1 cellular context compared by ENCODE assay signal in genomic region chr6:131852200-131852599, GRCh38.
TF ChIP-seq lines count a peak whose summit lies in the region.

No MANE protein-coding gene starts in this region.

TF ChIP-seq in HepG2, 621 proteins besides CTCF, POLR2A, EP300 and RAD21 (continued from another document):
- TF ChIP-seq, protein P1, sequence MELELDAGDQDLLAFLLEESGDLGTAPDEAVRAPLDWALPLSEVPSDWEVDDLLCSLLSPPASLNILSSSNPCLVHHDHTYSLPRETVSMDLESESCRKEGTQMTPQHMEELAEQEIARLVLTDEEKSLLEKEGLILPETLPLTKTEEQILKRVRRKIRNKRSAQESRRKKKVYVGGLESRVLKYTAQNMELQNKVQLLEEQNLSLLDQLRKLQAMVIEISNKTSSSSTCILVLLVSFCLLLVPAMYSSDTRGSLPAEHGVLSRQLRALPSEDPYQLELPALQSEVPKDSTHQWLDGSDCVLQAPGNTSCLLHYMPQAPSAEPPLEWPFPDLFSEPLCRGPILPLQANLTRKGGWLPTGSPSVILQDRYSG (CRISPR knock-in tag; IDR thresholded peaks at IDR 0.05): no peak
- no peak for TF ChIP-seq NFE2L2 (IDR thresholded peaks at IDR 0.05; ENCODE audit: low read length)
- TF ChIP-seq ZNF333 (CRISPR knock-in tag; IDR thresholded peaks at IDR 0.05; ENCODE audit: borderline replicate concordance): no peak
- no peak for TF ChIP-seq HMGA1 (CRISPR knock-in tag; conservative IDR thresholded peaks at IDR 0.05)
- no peak for TF ChIP-seq EHMT2 (IDR thresholded peaks at IDR 0.05; ENCODE audit: borderline replicate concordance, low read depth, low read length)
- no peak for TF ChIP-seq TOPORS (CRISPR knock-in tag; IDR thresholded peaks at IDR 0.05)
- TF ChIP-seq ESRRA (CRISPR knock-in tag; IDR thresholded peaks at IDR 0.05; ENCODE audit: low read depth): no peak
- no peak for TF ChIP-seq ZNF550 (CRISPR knock-in tag; IDR thresholded peaks at IDR 0.05; ENCODE audit: borderline replicate concordance)
- TF ChIP-seq ZMAT3 (CRISPR knock-in tag; conservative IDR thresholded peaks at IDR 0.05): no peak
- TF ChIP-seq ISX (CRISPR knock-in tag; conservative IDR thresholded peaks at IDR 0.05): no peak
- TF ChIP-seq, protein P2, sequence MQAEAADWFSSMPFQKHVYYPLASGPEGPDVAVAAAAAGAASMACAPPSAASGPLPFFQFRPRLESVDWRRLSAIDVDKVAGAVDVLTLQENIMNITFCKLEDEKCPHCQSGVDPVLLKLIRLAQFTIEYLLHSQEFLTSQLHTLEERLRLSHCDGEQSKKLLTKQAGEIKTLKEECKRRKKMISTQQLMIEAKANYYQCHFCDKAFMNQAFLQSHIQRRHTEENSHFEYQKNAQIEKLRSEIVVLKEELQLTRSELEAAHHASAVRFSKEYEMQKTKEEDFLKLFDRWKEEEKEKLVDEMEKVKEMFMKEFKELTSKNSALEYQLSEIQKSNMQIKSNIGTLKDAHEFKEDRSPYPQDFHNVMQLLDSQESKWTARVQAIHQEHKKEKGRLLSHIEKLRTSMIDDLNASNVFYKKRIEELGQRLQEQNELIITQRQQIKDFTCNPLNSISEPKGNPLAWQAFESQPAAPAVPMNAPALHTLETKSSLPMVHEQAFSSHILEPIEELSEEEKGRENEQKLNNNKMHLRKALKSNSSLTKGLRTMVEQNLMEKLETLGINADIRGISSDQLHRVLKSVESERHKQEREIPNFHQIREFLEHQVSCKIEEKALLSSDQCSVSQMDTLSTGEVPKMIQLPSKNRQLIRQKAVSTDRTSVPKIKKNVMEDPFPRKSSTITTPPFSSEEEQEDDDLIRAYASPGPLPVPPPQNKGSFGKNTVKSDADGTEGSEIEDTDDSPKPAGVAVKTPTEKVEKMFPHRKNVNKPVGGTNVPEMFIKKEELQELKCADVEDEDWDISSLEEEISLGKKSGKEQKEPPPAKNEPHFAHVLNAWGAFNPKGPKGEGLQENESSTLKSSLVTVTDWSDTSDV (CRISPR knock-in tag; IDR thresholded peaks at IDR 0.05): no peak
- no peak for TF ChIP-seq SALL2 (CRISPR knock-in tag; IDR thresholded peaks at IDR 0.05)
- no peak for TF ChIP-seq ZNF850 (CRISPR knock-in tag; conservative IDR thresholded peaks at IDR 0.05)
